ENCODE assay signal across 8 cellular contexts in the genomic region with DNA sequence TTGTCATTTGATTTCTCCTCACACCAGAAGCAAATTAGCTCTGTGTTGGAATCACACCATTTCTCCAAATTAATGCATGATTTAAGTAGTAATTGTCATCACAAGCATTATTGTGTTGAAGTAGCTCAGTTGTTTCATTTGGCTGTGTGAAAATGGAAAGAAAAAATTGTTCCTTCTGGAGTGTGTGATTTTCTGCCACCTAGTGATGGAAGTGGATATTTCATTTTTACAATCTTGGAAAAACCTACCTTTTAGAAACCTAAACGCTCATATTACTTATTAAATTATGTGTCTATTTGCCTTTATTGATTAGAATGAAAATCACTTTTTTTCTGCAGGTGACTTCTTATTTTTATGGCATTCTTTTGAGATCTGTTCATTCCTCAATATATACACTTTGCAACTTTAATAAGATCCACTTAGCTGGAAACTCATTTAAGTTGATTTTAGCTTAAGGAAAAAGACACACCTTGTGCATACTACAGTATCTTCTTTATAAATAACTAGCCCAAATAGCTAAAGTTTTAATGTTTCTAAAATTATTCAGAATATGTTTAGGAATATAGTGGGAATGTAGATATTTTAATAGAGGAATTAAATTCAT. TPM values are rescaled to one million over a fixed set of nuclear protein-coding genes. Genes with fewer than 3 reads are reported as not detected.
A peak's percentile ranks its signal among the peaks of the same experiment; 100 is the strongest.
DNase-seq lines count a peak whose midpoint lies in the region; ATAC-seq and TF ChIP-seq lines count a peak whose summit lies in the region.

No MANE protein-coding gene starts in this region.

- peak; percentile 82 for TF ChIP-seq CTCF in VCaP (conservative IDR thresholded peaks at IDR 0.05)
- peak; percentile 49 for TF ChIP-seq CTCF in kidney epithelial cell (IDR thresholded peaks at IDR 0.05; ENCODE audit: insufficient read depth, low read length, poor library complexity, severe bottlenecking)

- H3K27ac ChIP-seq in VCaP, result no peak overlapping the region

- H3K27me3 ChIP-seq in kidney epithelial cell (ENCODE audit: control insufficient read depth, insufficient read depth, low read length), result no peaks in the 10 kb centered on the region

- DNase-seq in NCI-H510A treated with DMSO at 0.1 percent for 48 hours (lab: John Stamatoyannopoulos, UW) (peak; percentile 1), NCI-H510A (lab: John Stamatoyannopoulos, UW) (no peak), HT1080 (ENCODE audit: low read depth) (peak; percentile 27), kidney epithelial cell (ENCODE audit: low read depth) (peak; percentile 7), NCI-H2107 treated with DMSO at 0.1 percent for 48 hours (lab: John Stamatoyannopoulos, UW; ENCODE audit: unreplicated experiment) (no peak)

- H3K4me3 ChIP-seq in kidney epithelial cell (ENCODE audit: low read depth, low read length), result no peak overlapping the region

- no peaks in the 10 kb centered on the region for H3K36me3 ChIP-seq in kidney epithelial cell (ENCODE audit: control insufficient read depth, insufficient read depth, low read length)

- no peak for ATAC-seq in HG03159 (IDR thresholded peaks at IDR 0.05; ENCODE audit: unreplicated experiment)
- no peak for ATAC-seq in GM21786 (IDR thresholded peaks at IDR 0.05; ENCODE audit: unreplicated experiment)

RNA-seq across cellular contexts. Expression of gene SRI, which starts 50.0 kb away (rescaled TPM):
- 141 and 155 TPM in 2 replicates for total RNA-seq in HT1080 (2014; rRNA removed; shearing (Covaris generic))
- polyA plus RNA-seq in HT1080 (2015; cell fraction: cytosol; rRNA removed), result 108 and 141 TPM in 2 replicates
- 73.6 and 91.7 TPM in 2 replicates for polyA plus RNA-seq in HT1080 (2015; cell fraction: nucleus; rRNA removed)
- 109 and 118 TPM in 2 replicates for total RNA-seq in kidney epithelial cell

Comparison
In these comparisons a context has a peak if more than half of its experiments do, and no peak if none do; other contexts are left out.
1. DNase-seq: peak in NCI-H510A treated with DMSO at 0.1 percent for 48 hours (single experiment), HT1080 (single experiment) and kidney epithelial cell (single experiment); none in NCI-H510A (single experiment) and NCI-H2107 treated with DMSO at 0.1 percent for 48 hours (single experiment).